Comparison of ENCODE assay signal across 1 cellular context in genomic region chr2:169839954-169840746, GRCh38.
A peak's percentile ranks its signal among the peaks of the same experiment; 100 is the strongest.
TF ChIP-seq lines count a peak whose summit lies in the region.

No MANE protein-coding gene starts in this region.

TF ChIP-seq in K562, 482 proteins besides CTCF, POLR2A, EP300 and RAD21 (continued from another document and continues in another):
- TF ChIP-seq ZBTB11 (CRISPR knock-in tag; IDR thresholded peaks at IDR 0.05) (peak in 1 of 3 experiments; percentile 58; a peak in 2 of 6 replicates), HDAC3 (IDR thresholded peaks at IDR 0.05; ENCODE audit: borderline replicate concordance, partially characterized antibody) (no peak), ESRRB (CRISPR knock-in tag; IDR thresholded peaks at IDR 0.05; ENCODE audit: borderline replicate concordance) (no peak), SMARCC2 (IDR thresholded peaks at IDR 0.05; ENCODE audit: low read depth) (peak; percentile 77; the same call in 1 of the 2 replicates), CREBBP (IDR thresholded peaks at IDR 0.05; ENCODE audit: low read depth, low read length) (no peak), MTA3 (IDR thresholded peaks at IDR 0.05; ENCODE audit: borderline replicate concordance) (peak; percentile 59; the same call in 1 of the 2 replicates), GATAD2B (IDR thresholded peaks at IDR 0.05; ENCODE audit: borderline replicate concordance) (0 out of 2 replicates have a peak, but pooled peaks have one; percentile 6), SAFB (IDR thresholded peaks at IDR 0.05; ENCODE audit: borderline replicate concordance, low read depth, low read length) (no peak), ZBTB33 (CRISPR knock-in tag; IDR thresholded peaks at IDR 0.05) (peak; percentile 32; the same call in 1 of the 2 replicates), TEAD4 (IDR thresholded peaks at IDR 0.05; ENCODE audit: low read length) (peak; percentile 73), TEAD4 (CRISPR knock-in tag; IDR thresholded peaks at IDR 0.05; ENCODE audit: borderline replicate concordance) (no peak), ETV5 (CRISPR knock-in tag; IDR thresholded peaks at IDR 0.05; ENCODE audit: low read depth) (peak; percentile 14; the same call in 1 of the 2 replicates), MYC (IDR thresholded peaks at IDR 0.05; ENCODE audit: low read depth, low read length) (peak; percentile 64), MYC (CRISPR knock-in tag; IDR thresholded peaks at IDR 0.05; ENCODE audit: borderline replicate concordance, low read depth) (no peak), SMC3 (conservative IDR thresholded peaks at IDR 0.05; ENCODE audit: insufficient read depth, low read depth, low read length) (no peak), ZBTB43 (CRISPR knock-in tag; IDR thresholded peaks at IDR 0.05) (no peak), BHLHE40 (IDR thresholded peaks at IDR 0.05; ENCODE audit: low read length) (peak; percentile 31; the same call in 1 of the 2 replicates), NRF1 (conservative IDR thresholded peaks at IDR 0.05 in 1 of 2, IDR thresholded peaks at IDR 0.05 in 1 of 2) (peak; percentile 34 to 41; a peak in 2 of 4 replicates), MYBL2 (IDR thresholded peaks at IDR 0.05; ENCODE audit: low read depth) (no peak), MYBL2 (CRISPR knock-in tag; IDR thresholded peaks at IDR 0.05; ENCODE audit: borderline replicate concordance) (no peak), SIRT6 (IDR thresholded peaks at IDR 0.05; ENCODE audit: low read depth, low read length) (no peak), ZNF143 (CRISPR knock-in tag; IDR thresholded peaks at IDR 0.05) (no peak), ZFP36 (IDR thresholded peaks at IDR 0.05; ENCODE audit: low read depth, low read length, partially characterized antibody) (no peak), NCOR1 (IDR thresholded peaks at IDR 0.05) (peak; percentile 74), PRDM10 (IDR thresholded peaks at IDR 0.05; ENCODE audit: partially characterized antibody) (peak; percentile 70), ZNF717 (CRISPR knock-in tag; IDR thresholded peaks at IDR 0.05) (no peak), ZNF274 (IDR thresholded peaks at IDR 0.05; ENCODE audit: borderline replicate concordance, low read depth, low read length) (no peak), ZNF217 (CRISPR knock-in tag; IDR thresholded peaks at IDR 0.05) (no peak), CBFA2T3 (IDR thresholded peaks at IDR 0.05) (peak; percentile 81), ZBTB26 (CRISPR knock-in tag; IDR thresholded peaks at IDR 0.05) (no peak), SP1 (CRISPR knock-in tag; IDR thresholded peaks at IDR 0.05) (peak; percentile 44; the same call in 1 of the 2 replicates), ZNF12 (CRISPR knock-in tag; IDR thresholded peaks at IDR 0.05) (peak; percentile 57; the same call in 1 of the 2 replicates), ZFX (CRISPR knock-in tag; IDR thresholded peaks at IDR 0.05) (peak; percentile 80), ZNF592 (IDR thresholded peaks at IDR 0.05) (peak; percentile 84), MAFK (IDR thresholded peaks at IDR 0.05; ENCODE audit: low read length) (0 out of 2 replicates have a peak, but pooled peaks have one; percentile 10), CC2D1A (IDR thresholded peaks at IDR 0.05) (peak; percentile 74), PKNOX1 (IDR thresholded peaks at IDR 0.05) (peak; percentile 54), ZNF57 (CRISPR knock-in tag; IDR thresholded peaks at IDR 0.05) (0 out of 2 replicates have a peak, but pooled peaks have one; percentile 7), TAL1 (IDR thresholded peaks at IDR 0.05) (peak; percentile 57; the same call in 1 of the 2 replicates), NBN (IDR thresholded peaks at IDR 0.05; ENCODE audit: low read depth) (peak; percentile 96), HDGF (IDR thresholded peaks at IDR 0.05) (no peak), ZNF121 (CRISPR knock-in tag; conservative IDR thresholded peaks at IDR 0.05) (no peak), MAZ (CRISPR knock-in tag; conservative IDR thresholded peaks at IDR 0.05 in 1 of 2, IDR thresholded peaks at IDR 0.05 in 1 of 2) (peak; percentile 52 to 87; a peak in 3 of 4 replicates), CXXC5 (CRISPR knock-in tag; IDR thresholded peaks at IDR 0.05) (peak; percentile 35), GATA2 (CRISPR knock-in tag; IDR thresholded peaks at IDR 0.05) (peak; percentile 80), DMBX1 (CRISPR knock-in tag; IDR thresholded peaks at IDR 0.05; ENCODE audit: borderline replicate concordance) (no peak), ZNF512 (tag; IDR thresholded peaks at IDR 0.05) (no peak), RBFOX2 (IDR thresholded peaks at IDR 0.05; ENCODE audit: low read depth, low read length) (0 out of 2 replicates have a peak, but pooled peaks have one; percentile 21)
